8 cellular contexts compared by ENCODE assay signal in genomic region chr10:92699518-92700272, GRCh38. TPM values are rescaled to one million over a fixed set of nuclear protein-coding genes. Genes with fewer than 3 reads are reported as not detected.
DNase-seq lines count a peak whose midpoint lies in the region; ATAC-seq, FAIRE-seq and TF ChIP-seq lines count a peak whose summit lies in the region.

No MANE protein-coding gene starts in this region.

- H3K9me3 ChIP-seq in OCI-LY7 (ENCODE audit: low read length) (no peaks in the 10 kb centered on the region), K562 (replicated peaks; ENCODE audit: control insufficient read depth, insufficient read depth, low read depth, low read length) (no peaks in the 10 kb centered on the region), kidney (ENCODE audit: control insufficient read depth in 1 of 2, low read length in 2 of 2) (no peaks in the 10 kb centered on the region)

- H3K4me2 ChIP-seq in OCI-LY7 (ENCODE audit: low read length) (peak overlapping the region; percentile 33), K562 (ENCODE audit: insufficient read depth, low read length) (peak overlapping the region; percentile 78)

- no peaks in the 10 kb centered on the region for H3K36me3 ChIP-seq in OCI-LY7 (ENCODE audit: insufficient read depth, low read length)
- H3K36me3 ChIP-seq in K562 (ENCODE audit: control insufficient read depth, insufficient read depth, low read length) = peaks cover 14% of the 10 kb centered on the region
- no peaks in the 10 kb centered on the region for H3K36me3 ChIP-seq in kidney (ENCODE audit: control insufficient read depth in 1 of 2, insufficient read depth in 2 of 2, low read length in 2 of 2)

- intact Hi-C loops in OCI-LY7 (cut with micrococcal nuclease; ENCODE audit: unreplicated experiment) (no loop called here), K562 (cut with micrococcal nuclease) (no loop called here), kidney (cut with DNase I) (no loop called here)

- H3K79me2 ChIP-seq in OCI-LY7 (ENCODE audit: insufficient read depth, low read depth, low read length) (no peaks in the 10 kb centered on the region), K562 (ENCODE audit: control insufficient read depth, insufficient read depth, low read length) (peaks cover 21% of the 10 kb centered on the region)

- H3K4me1 ChIP-seq in OCI-LY7 (ENCODE audit: insufficient read depth, low read length, poor library complexity, severe bottlenecking) (peaks cover 28% of the 10 kb centered on the region), K562 (replicated peaks in 1 of 2; ENCODE audit: control insufficient read depth in 2 of 2, insufficient read depth in 2 of 2, low read length in 2 of 2) (peaks cover 19 to 31% of the 10 kb centered on the region in 2 experiments; a peak in 4 of 5 replicates), kidney (ENCODE audit: control insufficient read depth in 1 of 2, insufficient read depth in 1 of 2, low read depth in 1 of 2, low read length in 2 of 2) (peaks cover 0 to 5% of the 10 kb centered on the region in 2 donors)

- no peaks in the 10 kb centered on the region for H3K9me1 ChIP-seq in K562 (ENCODE audit: control insufficient read depth, insufficient read depth, low read length)

- H3K27ac ChIP-seq in OCI-LY7 (ENCODE audit: low read depth, low read length, poor library complexity, severe bottlenecking) (no peak overlapping the region), K562 (ENCODE audit: extremely low read depth, low read depth, low read length) (peak overlapping the region; percentile 87), kidney (ENCODE audit: low read depth in 2 of 2, low read length in 2 of 2) (no peak overlapping the region)

- no peak overlapping the region for H3K4me3 ChIP-seq in OCI-LY7 (ENCODE audit: low read depth, low read length, poor library complexity, severe bottlenecking)
- peak overlapping the region; percentile 37 for H3K4me3 ChIP-seq in K562
- peak overlapping the region; percentile 34 to 52 for H3K4me3 ChIP-seq in kidney (ENCODE audit: low read length in 2 of 2)

- ATAC-seq in K562 (peak; percentile 50), GM21528 (IDR thresholded peaks at IDR 0.05; ENCODE audit: low FRiP score, unreplicated experiment) (no peak)
- ATAC-seq in stimulated activated naive CD8-positive, alpha-beta T cell treated with anti-CD3 and anti-CD28 coated beads, Interleukin-15, amount 100 ng/mL, for 72 hours = peak; percentile 80

- no peaks in the 10 kb centered on the region for H3K27me3 ChIP-seq in K562 (ENCODE audit: control insufficient read depth in 2 of 2, insufficient read depth in 2 of 2, low read length in 2 of 2)

- peak; percentile 70 for DNase-seq in activated CD8-positive, alpha-beta memory T cell treated with anti-CD3 and anti-CD28 coated beads for 24 hours
- no peak for DNase-seq in activated CD8-positive, alpha-beta memory T cell treated with anti-CD3 and anti-CD28 coated beads, Interleukin-2, amount 50 U/mL, for 4 hours
- no peak for DNase-seq in OCI-LY7 (ENCODE audit: low spot score)
- DNase-seq in K562 (ENCODE audit: extremely low read depth in 1 of 4, low spot score in 3 of 4) = peak in 2 of 4 experiments; percentile 49 to 78
- no peak for DNase-seq in kidney
- peak; percentile 32 to 36 for DNase-seq in stimulated activated naive CD8-positive, alpha-beta T cell treated with anti-CD3 and anti-CD28 coated beads, Interleukin-15, amount 100 ng/mL, for 72 hours
- no peak for DNase-seq in CD1c-positive myeloid dendritic cell (ENCODE audit: extremely low spot score)

- peak overlapping the region in 1 of 2 donors; percentile 49 for H3K27ac Mint-ChIP-seq in stimulated activated naive CD8-positive, alpha-beta T cell treated with anti-CD3 and anti-CD28 coated beads, Interleukin-15, amount 100 ng/mL, for 72 hours

- BruUV-seq in OCI-LY7 (replicated peaks; lab: Mats Ljungman, UMichigan) (no TSS peak), K562 (replicated peaks; lab: Mats Ljungman, UMichigan) (no TSS peak)

- H3K9me3 Mint-ChIP-seq in stimulated activated naive CD8-positive, alpha-beta T cell treated with anti-CD3 and anti-CD28 coated beads, Interleukin-15, amount 100 ng/mL, for 72 hours = no peaks in the 10 kb centered on the region

- H2AFZ ChIP-seq in OCI-LY7 (ENCODE audit: low read length) (no peak overlapping the region), K562 (ENCODE audit: low read depth, low read length) (peak overlapping the region; percentile 93)

- peaks cover 35% of the 10 kb centered on the region for H3K4me1 Mint-ChIP-seq in stimulated activated naive CD8-positive, alpha-beta T cell treated with anti-CD3 and anti-CD28 coated beads, Interleukin-15, amount 100 ng/mL, for 72 hours

- no peaks in the 10 kb centered on the region for H3K9me2 ChIP-seq in OCI-LY7 (ENCODE audit: insufficient read depth, low read length)

- CTCF ChIA-PET in OCI-LY7 (lab: Charles Lee; ENCODE audit: unreplicated experiment) = no interaction called here
- CTCF ChIA-PET in K562 (lab: Yijun Ruan, JAX; ENCODE audit: low intra/inter-chr PET ratio) = no interaction called here

- H3K4me3 Mint-ChIP-seq in stimulated activated naive CD8-positive, alpha-beta T cell treated with anti-CD3 and anti-CD28 coated beads, Interleukin-15, amount 100 ng/mL, for 72 hours = peak overlapping the region; percentile 66 to 79

- TF ChIP-seq POLR2A in K562 (conservative IDR thresholded peaks at IDR 0.05) = peak; percentile 64

- TF ChIP-seq RAD21 in K562 (CRISPR knock-in tag; conservative IDR thresholded peaks at IDR 0.05 in 1 of 2, IDR thresholded peaks at IDR 0.05 in 1 of 2) = no peak

- no peak for TF ChIP-seq EP300 in K562 (IDR thresholded peaks at IDR 0.05; ENCODE audit: low read length)

- in situ Hi-C loops in K562 (cut with MboI) = loop anchor here (5.0 kb wide), 1 partner anchor 58 kb away; no protein-coding TSS in a partner anchor

- POLR2A ChIA-PET in OCI-LY7 (lab: Charles Lee) (interaction anchor here (1.1 to 1.4 kb wide), 2 partner anchors 14 to 21 kb away, joined by 3 to 5 read pairs; no protein-coding TSS in a partner anchor), K562 (lab: Yijun Ruan, JAX) (interaction anchor here (0.6 to 1.6 kb wide), 5 partner anchors 9 to 372 kb away, joined by 3 to 5 read pairs (median 3); no protein-coding TSS in a partner anchor)

- H3K27me3 Mint-ChIP-seq in stimulated activated naive CD8-positive, alpha-beta T cell treated with anti-CD3 and anti-CD28 coated beads, Interleukin-15, amount 100 ng/mL, for 72 hours = peaks cover 97% of the 10 kb centered on the region

- H4K20me1 ChIP-seq in OCI-LY7 (ENCODE audit: insufficient read depth, low read length) (no peaks in the 10 kb centered on the region), K562 (replicated peaks; ENCODE audit: control insufficient read depth, insufficient read depth, low read length) (no peaks in the 10 kb centered on the region)

- under 1% methylated on average over 24 of the region's 32 CpGs for WGBS in K562 (ENCODE audit: insufficient coverage, low coverage, missing lambda C conversion rate)

- TF ChIP-seq CTCF in OCI-LY7 (conservative IDR thresholded peaks at IDR 0.05; ENCODE audit: low read length) (no peak), K562 (IDR thresholded peaks at IDR 0.05 in 2 of 3, conservative IDR thresholded peaks at IDR 0.05 in 1 of 3; ENCODE audit: insufficient read depth in 2 of 3, low read depth in 1 of 3, low read length in 3 of 3) (no peak), kidney (IDR thresholded peaks at IDR 0.05; ENCODE audit: borderline replicate concordance, extremely low read depth, insufficient read depth) (no peak)

- FAIRE-seq in K562 (lab: Jason Lieb, UNC) (peak; percentile 6), kidney (lab: Jason Lieb, UNC) (no peak)

- peak overlapping the region; percentile 77 to 88 for H3K9ac ChIP-seq in K562 (ENCODE audit: insufficient read depth in 1 of 2, low read depth in 2 of 2, low read length in 2 of 2)
- H3K9ac ChIP-seq in kidney (ENCODE audit: low read length in 2 of 2) = peak overlapping the region in 1 of 2 donors; percentile 9

TF ChIP-seq in K562, 482 proteins besides CTCF, POLR2A, EP300 and RAD21 (continues in another document):
- TF ChIP-seq KDM1A (IDR thresholded peaks at IDR 0.05) (no peak), GABPB1 (CRISPR knock-in tag; IDR thresholded peaks at IDR 0.05) (no peak), TBP (optimal IDR thresholded peaks at IDR 0.05; ENCODE audit: low read depth, low read length) (no peak), CBFA2T2 (conservative IDR thresholded peaks at IDR 0.05) (no peak), ZNF146 (CRISPR knock-in tag; IDR thresholded peaks at IDR 0.05; ENCODE audit: unreplicated experiment) (no peak), ZEB2 (IDR thresholded peaks at IDR 0.05) (no peak)
- TF ChIP-seq, protein P1, sequence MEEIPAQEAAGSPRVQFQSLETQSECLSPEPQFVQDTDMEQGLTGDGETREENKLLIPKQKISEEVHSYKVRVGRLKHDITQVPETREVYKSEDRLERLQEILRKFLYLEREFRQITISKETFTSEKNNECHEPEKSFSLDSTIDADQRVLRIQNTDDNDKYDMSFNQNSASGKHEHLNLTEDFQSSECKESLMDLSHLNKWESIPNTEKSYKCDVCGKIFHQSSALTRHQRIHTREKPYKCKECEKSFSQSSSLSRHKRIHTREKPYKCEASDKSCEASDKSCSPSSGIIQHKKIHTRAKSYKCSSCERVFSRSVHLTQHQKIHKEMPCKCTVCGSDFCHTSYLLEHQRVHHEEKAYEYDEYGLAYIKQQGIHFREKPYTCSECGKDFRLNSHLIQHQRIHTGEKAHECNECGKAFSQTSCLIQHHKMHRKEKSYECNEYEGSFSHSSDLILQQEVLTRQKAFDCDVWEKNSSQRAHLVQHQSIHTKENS (CRISPR knock-in tag; IDR thresholded peaks at IDR 0.05) = no peak

RNA-seq across cellular contexts. Expression of gene HHEX, which starts 9.9 kb away (rescaled TPM):
- total RNA-seq in OCI-LY7 (2014; rRNA removed; shearing (Covaris generic)) = 2.1 and 2.8 TPM in 2 replicates
- total RNA-seq in OCI-LY7 (2022) (1.6 and 1.7 TPM in 2 replicates), K562 (2014; rRNA removed) (68.0 and 69.2 TPM in 2 replicates), K562 (2014; rRNA removed; fragmentation: Illumina TruSeq; extraction: Trizol) (95.8 and 110 TPM in 2 replicates), K562 (2015; rRNA removed; fragmentation: Illumina TruSeq; extraction: Trizol) (79.8 and 80.2 TPM in 2 replicates), K562 (2021) (108 and 120 TPM in 2 replicates), kidney (10.0 TPM)
- 105 and 158 TPM in 2 replicates for total RNA-seq in K562 (2011; cell fraction: chromatin; rRNA removed; ENCODE audit: low replicate concordance)
- 77.9 and 81.1 TPM in 2 replicates for total RNA-seq in K562 (2011; cell fraction: nucleolus; rRNA removed)
- total RNA-seq in K562 (2011; cell fraction: nucleoplasm; rRNA removed) = 120 and 153 TPM in 2 replicates
- polyA plus RNA-seq in K562 (2011; rRNA removed) (67.9 and 78.2 TPM in 2 replicates), K562 (2014; fragmentation: Illumina TruSeq; extraction: Trizol) (97.5 and 133 TPM in 2 replicates), K562 (2014; fragmentation: Nextera tagmentation; extraction: Ambion mirVana) (10 to 100 TPM; 37.2 to 51.4 TPM), K562 (2014; rRNA removed) (101 and 110 TPM in 2 replicates), kidney (ENCODE audit: insufficient read depth, low read depth, low replicate concordance) (3.1 TPM)
- polyA plus RNA-seq in K562 (2011; cell fraction: cytosol; rRNA removed) = 34.7 and 42.9 TPM in 2 replicates
- 202 and 206 TPM in 2 replicates for polyA plus RNA-seq in K562 (2011; cell fraction: nucleus; rRNA removed)
- polyA plus RNA-seq in K562 (2012) = 97.4 and 134 TPM in 2 replicates
- 72.5 and 80.9 TPM in 2 replicates for polyA minus RNA-seq in K562 (2011; rRNA and poly(A)+ RNA removed)
- 27.8 and 36.2 TPM in 2 replicates for polyA minus RNA-seq in K562 (2011; cell fraction: cytosol; rRNA and poly(A)+ RNA removed)
- 116 and 143 TPM in 2 replicates for polyA minus RNA-seq in K562 (2011; cell fraction: nucleus; rRNA and poly(A)+ RNA removed)

Comparison
In these comparisons a context has a peak if more than half of its experiments do, and no peak if none do; other contexts are left out.
1. DNase-seq: peak in activated CD8-positive, alpha-beta memory T cell treated with anti-CD3 and anti-CD28 coated beads for 24 hours (single experiment) and stimulated activated naive CD8-positive, alpha-beta T cell treated with anti-CD3 and anti-CD28 coated beads, Interleukin-15, amount 100 ng/mL, for 72 hours (2 of 2); none in activated CD8-positive, alpha-beta memory T cell treated with anti-CD3 and anti-CD28 coated beads, Interleukin-2, amount 50 U/mL, for 4 hours (single experiment), OCI-LY7 (single experiment), kidney (single experiment) and CD1c-positive myeloid dendritic cell (single experiment).